ENCODE assay signal across 8 cellular contexts in the genomic region with DNA sequence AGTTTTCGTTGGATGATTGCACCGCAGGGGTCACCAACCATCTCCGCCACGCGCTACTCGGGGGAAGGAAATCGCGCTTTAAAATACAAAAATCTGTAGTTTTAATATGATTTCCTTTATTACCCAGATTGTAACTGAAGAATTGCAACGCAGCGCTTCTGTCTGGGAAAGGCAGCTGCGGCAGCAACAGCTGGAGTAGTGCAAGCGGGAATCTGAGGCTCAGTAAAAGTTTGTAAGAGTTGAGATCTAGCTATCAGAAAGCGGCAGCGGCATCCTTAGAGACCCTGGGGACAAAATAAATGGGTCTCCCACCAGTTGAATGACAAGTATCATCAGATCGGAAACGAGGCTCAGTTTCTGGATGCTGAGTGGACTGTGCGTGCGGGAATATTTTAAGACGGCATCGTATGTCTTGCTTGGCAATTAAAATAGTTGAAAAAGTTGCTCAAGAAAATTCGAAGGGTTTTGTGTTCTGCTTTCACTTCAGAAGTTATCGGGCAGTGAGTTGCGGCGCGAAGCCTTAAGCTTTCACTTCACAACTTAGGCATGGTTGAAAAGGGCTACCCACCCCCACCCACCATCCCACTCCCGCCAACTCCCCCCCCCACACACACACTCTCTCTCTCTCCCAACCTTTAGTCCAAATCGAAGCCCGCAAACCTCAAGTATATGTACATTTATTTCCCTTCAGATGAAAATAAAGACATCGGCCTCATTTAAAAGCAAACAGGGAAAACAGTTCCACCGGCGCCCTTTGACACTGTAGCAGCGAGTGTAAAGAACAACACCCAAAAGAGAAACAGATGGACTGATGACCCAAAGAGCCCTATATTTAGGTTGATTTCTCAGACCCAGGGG. TPM values are rescaled to one million over a fixed set of nuclear protein-coding genes. Genes with fewer than 3 reads are reported as not detected.
A peak's percentile ranks its signal among the peaks of the same experiment; 100 is the strongest.
DNase-seq lines count a peak whose midpoint lies in the region; ATAC-seq and TF ChIP-seq lines count a peak whose summit lies in the region.

No MANE protein-coding gene starts in this region.

- TF ChIP-seq CTCF in GM06990 (IDR thresholded peaks at IDR 0.05; ENCODE audit: insufficient read depth, low read length, poor library complexity, severe bottlenecking) (no peak), fibroblast of mammary gland (conservative IDR thresholded peaks at IDR 0.05; ENCODE audit: control insufficient read depth, insufficient read depth, low read depth, low read length) (no peak), ovary (IDR thresholded peaks at IDR 0.05) (no peak)

- no peaks in the 10 kb centered on the region for H3K36me3 ChIP-seq in GM06990 (ENCODE audit: control insufficient read depth, insufficient read depth, low read length)
- no peaks in the 10 kb centered on the region for H3K36me3 ChIP-seq in SJSA1
- H3K36me3 ChIP-seq in ovary = no peaks in the 10 kb centered on the region

- 8 to 12% (median 12%) methylated on average over 32 of the region's 32 CpGs for WGBS in ovary, 3 donors

- TF ChIP-seq EP300 in ovary (IDR thresholded peaks at IDR 0.05) = no peak

- TF ChIP-seq POLR2A in ovary (IDR thresholded peaks at IDR 0.05) = no peak

- H3K4me3 ChIP-seq in GM06990 (replicated peaks; ENCODE audit: low read depth, low read length) (peak overlapping the region; percentile 54), SJSA1 (peak overlapping the region; percentile 37), fibroblast of mammary gland (ENCODE audit: control insufficient read depth, low read depth, low read length) (peak overlapping the region; percentile 19), ovary (peak overlapping the region; percentile 42)

- H3K9me3 ChIP-seq in SJSA1 (replicated peaks) (no peaks in the 10 kb centered on the region), ovary (no peaks in the 10 kb centered on the region)

- H3K27ac ChIP-seq in SJSA1 (no peak overlapping the region), ovary (no peak overlapping the region)

- H3K4me1 ChIP-seq in SJSA1 (replicated peaks) = peaks cover 15% of the 10 kb centered on the region
- H3K4me1 ChIP-seq in ovary (ENCODE audit: insufficient read depth) = peaks cover 8% of the 10 kb centered on the region

- H3K27me3 ChIP-seq in GM06990 (replicated peaks; ENCODE audit: control insufficient read depth, insufficient read depth, low read length) (peaks cover 7% of the 10 kb centered on the region), SJSA1 (replicated peaks) (peaks cover 50% of the 10 kb centered on the region), ovary (no peaks in the 10 kb centered on the region)

- ATAC-seq in GM18517 (IDR thresholded peaks at IDR 0.05; ENCODE audit: unreplicated experiment) (no peak), HG02884 (IDR thresholded peaks at IDR 0.05; ENCODE audit: unreplicated experiment) (no peak), GM19455 (IDR thresholded peaks at IDR 0.05; ENCODE audit: unreplicated experiment) (no peak)

- intact Hi-C loops in ovary (cut with DNase I) = loop anchor here in 3 of 4 donors (10.0 kb wide), 3 partner anchors 84 to 516 kb away; no protein-coding TSS in a partner anchor

- DNase-seq in GM06990 (ENCODE audit: extremely low read depth, insufficient read length) (no peak), SJSA1 (ENCODE audit: low read depth in 1 of 2, low spot score in 2 of 2) (peak in 1 of 2 experiments; percentile 8), fibroblast of mammary gland (ENCODE audit: low read depth) (no peak), ovary (no peak), occipital lobe (lab: John Stamatoyannopoulos, UW) (no peak)

RNA-seq across cellular contexts. Expression of gene MECOM, which starts 2.6 kb away (rescaled TPM):
- 9.0 and 17.2 TPM in 2 replicates for total RNA-seq in SJSA1 (2014; rRNA removed; shearing (Covaris generic))
- total RNA-seq in ovary (10 to 100 TPM in 3 of 7 donors, 1 to 10 TPM in 4; 4.3 to 24.1 (median 9.0) TPM), occipital lobe (5.8 TPM)
- 1 to 10 TPM; 5.9 to 6.2 TPM for polyA plus RNA-seq in ovary
